Comparison of ENCODE assay signal across 15 cellular contexts in the genomic region with DNA sequence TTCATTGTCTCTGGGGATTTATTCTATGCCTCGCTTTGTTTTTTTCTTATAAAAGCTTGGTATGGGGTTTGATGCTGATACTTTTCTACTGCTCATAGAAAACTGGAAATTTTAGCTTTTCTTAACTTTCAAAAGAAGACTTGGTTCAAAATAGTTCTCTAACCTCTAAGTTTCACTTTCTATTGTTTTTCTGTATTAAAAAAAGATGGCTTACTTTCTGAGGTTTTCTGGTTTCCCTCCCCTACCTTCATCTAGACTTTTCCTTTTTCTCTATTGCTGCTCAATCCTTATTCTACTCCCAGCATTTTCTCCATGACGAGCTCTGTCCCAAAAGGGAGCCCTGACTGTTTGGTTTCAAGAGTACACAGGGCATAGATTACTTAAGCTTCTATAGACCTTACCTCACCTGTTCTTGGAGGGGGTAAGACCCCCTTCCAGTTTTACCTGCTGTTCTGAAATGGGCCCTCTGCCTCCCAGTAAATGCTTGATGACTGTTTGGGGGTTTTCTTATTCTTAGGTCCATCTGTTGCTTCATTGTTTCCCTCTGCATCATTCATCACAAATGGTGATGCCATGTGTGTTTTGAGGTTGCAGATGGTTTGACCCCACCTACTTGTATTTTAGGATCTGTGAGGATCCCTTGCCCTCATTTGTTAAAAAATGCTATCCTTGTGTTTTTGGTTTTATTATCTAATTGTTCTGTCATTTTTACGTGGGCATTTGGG. TPM values are rescaled to one million over a fixed set of nuclear protein-coding genes. Genes with fewer than 3 reads are reported as not detected.
DNase-seq lines count a peak whose midpoint lies in the region; ATAC-seq, FAIRE-seq and TF ChIP-seq lines count a peak whose summit lies in the region.
"Had no signal": no experiment of that assay in that cellular context is flagged by ENCODE, and none has a peak within 500 bp of the region (broad histone marks: within the 10 kb centered on the region; RNA-seq: fewer than 3 reads in every experiment).

No MANE protein-coding gene starts in this region.

- no peak for TF ChIP-seq CTCF in KMS-11 (conservative IDR thresholded peaks at IDR 0.05; ENCODE audit: low read depth, low read length)
- TF ChIP-seq CTCF in fibroblast of mammary gland (conservative IDR thresholded peaks at IDR 0.05; ENCODE audit: control insufficient read depth, insufficient read depth, low read depth, low read length): no peak

- FAIRE-seq in GM12891 (lab: Jason Lieb, UNC): peak; percentile 60
- FAIRE-seq: colon had no signal

- H3K4me3 ChIP-seq in KMS-11 (IDR thresholded peaks at IDR 0.05; ENCODE audit: insufficient read depth, low read depth, low read length) (no peak overlapping the region), fibroblast of mammary gland (ENCODE audit: control insufficient read depth, low read depth, low read length) (no peak overlapping the region)
- H3K4me3 ChIP-seq: right lobe of liver, SJSA1 had no signal

- peaks cover 15% of the 10 kb centered on the region for H3K4me1 ChIP-seq in KMS-11 (ENCODE audit: low read depth, poor library complexity, severe bottlenecking)
- H3K4me1 ChIP-seq: right lobe of liver had no signal

- H3K36me3 ChIP-seq in KMS-11 (ENCODE audit: insufficient read depth): no peaks in the 10 kb centered on the region
- H3K36me3 ChIP-seq: SJSA1 had no signal

- peak overlapping the region; percentile 40; the same call in 1 of the 2 replicates for H3K4me2 ChIP-seq in KMS-11

- no peak overlapping the region for H2AFZ ChIP-seq in KMS-11 (ENCODE audit: low read depth)

- H3K27me3 ChIP-seq in KMS-11 (ENCODE audit: insufficient read depth, low read depth): peaks cover 40% of the 10 kb centered on the region; the same call in 1 of the 2 replicates
- H3K27me3 ChIP-seq: right lobe of liver, SJSA1 had no signal

- H4K20me1 ChIP-seq in KMS-11 (ENCODE audit: insufficient read depth): no peaks in the 10 kb centered on the region

- TF ChIP-seq POLR2A in GM12891 (IDR thresholded peaks at IDR 0.05; ENCODE audit: low read depth, low read length): no peak

- no peak for DNase-seq in GM12891 (ENCODE audit: insufficient read length, low spot score)
- DNase-seq in fibroblast of mammary gland (ENCODE audit: low read depth): peak; percentile 19
- no peak for DNase-seq in hypothalamus (lab: John Stamatoyannopoulos, UW)
- DNase-seq in NCI-H1694 treated with DMSO at 0.1 percent for 48 hours (lab: John Stamatoyannopoulos, UW): no peak
- DNase-seq in activated effector memory CD4-positive, alpha-beta T cell treated with Interleukin-2 at 50 U/mL for 16 hours: no peak
- no peak for DNase-seq in H4 (ENCODE audit: low spot score)
- DNase-seq: COR-L47, NCI-H1092 treated with DMSO at 0.1 percent for 48 hours, NCI-H748 treated with DMSO at 0.1 percent for 48 hours, right lobe of liver had no signal

- H3K27ac ChIP-seq in KMS-11: no peak overlapping the region
- H3K27ac ChIP-seq: right lobe of liver, SJSA1 had no signal

- H3K9ac ChIP-seq in KMS-11: no peak overlapping the region

- H3K79me2 ChIP-seq in KMS-11 (ENCODE audit: insufficient read depth, low read depth): no peaks in the 10 kb centered on the region

- ATAC-seq in GM21367 (IDR thresholded peaks at IDR 0.05; ENCODE audit: unreplicated experiment): peak; percentile 45
- ATAC-seq: right lobe of liver, WTC11 had no signal

TF ChIP-seq in GM12891, 5 proteins besides CTCF, POLR2A, EP300 and RAD21:
- TF ChIP-seq TAF1 (IDR thresholded peaks at IDR 0.05; ENCODE audit: low read depth, low read length): no peak
- TF ChIP-seq SPI1 (IDR thresholded peaks at IDR 0.05; ENCODE audit: low read depth, low read length): no peak
- no peak for TF ChIP-seq POLR2AphosphoS5 (IDR thresholded peaks at IDR 0.05; ENCODE audit: low read depth, low read length)
- no peak for TF ChIP-seq PAX5 (IDR thresholded peaks at IDR 0.05; ENCODE audit: insufficient read depth, low read length, severe bottlenecking)
- TF ChIP-seq POU2F2 (IDR thresholded peaks at IDR 0.05; ENCODE audit: low read depth, low read length): no peak

RNA-seq across cellular contexts. Expression of gene DNHD1, which starts 29.5 kb away (rescaled TPM):
- 11.9 TPM for polyA plus RNA-seq in GM12891 (2012; ENCODE audit: low read depth, missing spikeins)
- 0.90 and 1.2 TPM in 2 replicates for total RNA-seq in H4 (2014; rRNA removed; shearing (Covaris generic))

RNA-seq across cellular contexts. Expression of gene TIMM10B, which starts 45.3 kb away (rescaled TPM):
- 26.1 TPM for polyA plus RNA-seq in GM12891 (2012; ENCODE audit: low read depth, missing spikeins)
- 44.4 and 45.7 TPM in 2 replicates for total RNA-seq in H4 (2014; rRNA removed; shearing (Covaris generic))

RNA-seq across cellular contexts. Expression of gene ARFIP2, which starts 45.4 kb away (rescaled TPM):
- polyA plus RNA-seq in GM12891 (2012; ENCODE audit: low read depth, missing spikeins): 34.4 TPM
- 83.1 and 92.4 TPM in 2 replicates for total RNA-seq in H4 (2014; rRNA removed; shearing (Covaris generic))

RNA-seq across cellular contexts. Expression of gene TRIM3, which starts 52.8 kb away (rescaled TPM):
- 3.9 TPM for polyA plus RNA-seq in GM12891 (2012; ENCODE audit: low read depth, missing spikeins)
- 10.6 and 15.1 TPM in 2 replicates for total RNA-seq in H4 (2014; rRNA removed; shearing (Covaris generic))
